18 cellular contexts compared by ENCODE assay signal in the genomic region with DNA sequence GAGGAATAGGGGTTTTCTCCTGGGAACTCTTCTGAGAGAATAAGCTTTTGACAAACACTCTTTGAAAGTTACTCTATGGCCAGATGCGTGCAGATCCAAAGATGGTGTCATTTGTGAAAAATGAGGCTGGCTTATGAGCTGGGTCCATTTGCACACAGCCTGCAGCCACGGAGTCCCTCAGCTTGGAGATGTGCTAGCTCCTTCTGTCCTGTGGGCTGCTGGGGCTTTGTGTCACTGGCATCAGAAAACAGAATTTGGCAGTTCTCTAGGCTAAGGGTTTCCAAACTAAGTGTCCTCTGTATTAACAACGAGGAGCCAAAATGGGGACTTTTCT.
DNase-seq lines count a peak whose midpoint lies in the region; ATAC-seq, FAIRE-seq and TF ChIP-seq lines count a peak whose summit lies in the region.
"Had no signal": no experiment of that assay in that cellular context is flagged by ENCODE, and none has a peak within 500 bp of the region (broad histone marks: within the 10 kb centered on the region; RNA-seq: fewer than 3 reads in every experiment).

No MANE protein-coding gene starts in this region.

- FAIRE-seq in small intestine (lab: Jason Lieb, UNC), result no peak

- no peaks in the 10 kb centered on the region for H3K36me3 Mint-ChIP-seq in nephron (ENCODE audit: low read depth)
- no peaks in the 10 kb centered on the region for H3K36me3 Mint-ChIP-seq in activated naive CD8-positive, alpha-beta T cell treated with anti-CD3 and anti-CD28 coated beads, Interleukin-2, amount 50 U/mL, for 24 hours (ENCODE audit: low read depth)
- H3K36me3 Mint-ChIP-seq: activated naive CD8-positive, alpha-beta T cell had no signal

- H3K79me2 ChIP-seq in fibroblast of lung (ENCODE audit: control insufficient read depth, insufficient read depth, low read length), result no peaks in the 10 kb centered on the region

- H3K27me3 Mint-ChIP-seq in nephron (ENCODE audit: low read depth), result no peaks in the 10 kb centered on the region
- no peaks in the 10 kb centered on the region for H3K27me3 Mint-ChIP-seq in activated naive CD8-positive, alpha-beta T cell treated with anti-CD3 and anti-CD28 coated beads, Interleukin-2, amount 50 U/mL, for 24 hours
- H3K27me3 Mint-ChIP-seq: B cell had no signal

- H3K36me3 ChIP-seq in SJCRH30, result no peaks in the 10 kb centered on the region
- no peaks in the 10 kb centered on the region for H3K36me3 ChIP-seq in fibroblast of lung (ENCODE audit: control insufficient read depth, insufficient read depth, low read length)
- no peaks in the 10 kb centered on the region for H3K36me3 ChIP-seq in small intestine (ENCODE audit: control insufficient read depth in 2 of 2, insufficient read depth in 2 of 2, low read length in 2 of 2)
- H3K36me3 ChIP-seq: colonic mucosa, ovary had no signal

- H3K9me3 ChIP-seq in SJCRH30 (replicated peaks) (no peaks in the 10 kb centered on the region), fibroblast of lung (ENCODE audit: control insufficient read depth, insufficient read depth, low read depth, low read length) (no peaks in the 10 kb centered on the region), small intestine (ENCODE audit: control insufficient read depth, low read depth) (no peaks in the 10 kb centered on the region)
- H3K9me3 ChIP-seq: colonic mucosa, ovary had no signal

- H3K9me3 Mint-ChIP-seq in nephron, result peaks cover 3% of the 10 kb centered on the region
- H3K9me3 Mint-ChIP-seq in activated naive CD8-positive, alpha-beta T cell treated with anti-CD3 and anti-CD28 coated beads, Interleukin-2, amount 50 U/mL, for 24 hours, result peaks cover 5% of the 10 kb centered on the region

- TF ChIP-seq CTCF in AG10803 (conservative IDR thresholded peaks at IDR 0.05; ENCODE audit: low read length), result no peak
- no peak for TF ChIP-seq CTCF in fibroblast of lung (conservative IDR thresholded peaks at IDR 0.05 in 1 of 2, IDR thresholded peaks at IDR 0.05 in 1 of 2; ENCODE audit: low read depth in 1 of 2, low read length in 2 of 2)
- TF ChIP-seq CTCF in nephron (IDR thresholded peaks at IDR 0.05; ENCODE audit: unreplicated experiment in 3 of 3), result no peak

- DNase-seq in AG10803 (ENCODE audit: low read depth) (peak; percentile 78), SJCRH30 (no peak), fibroblast of lung (ENCODE audit: low read depth in 2 of 2) (peak in 1 of 2 donors; percentile 66), NCI-H748 treated with DMSO at 0.1 percent for 48 hours (lab: John Stamatoyannopoulos, UW) (no peak), small intestine (no peak)
- no peak for DNase-seq in activated naive CD8-positive, alpha-beta T cell treated with anti-CD3 and anti-CD28 coated beads, Interleukin-2, amount 50 U/mL, for 24 hours
- DNase-seq: activated CD8-positive, alpha-beta memory T cell treated with anti-CD3 and anti-CD28 coated beads, Interleukin-2, amount 50 U/mL, for 4 hours; colonic mucosa; NCI-H2029; ovary; stimulated activated CD4-positive, alpha-beta T cell treated with anti-CD3 and anti-CD28 coated beads, Interleukin-15, amount 100 ng/mL, for 24 hours had no signal

- no peaks in the 10 kb centered on the region for H4K20me1 ChIP-seq in fibroblast of lung (ENCODE audit: control insufficient read depth, extremely low read depth, insufficient read depth, low read length)

- no peak for ATAC-seq in activated naive CD8-positive, alpha-beta T cell treated with anti-CD3 and anti-CD28 coated beads, Interleukin-2, amount 50 U/mL, for 24 hours
- no peak for ATAC-seq in GM19452 (IDR thresholded peaks at IDR 0.05; ENCODE audit: unreplicated experiment)
- ATAC-seq: esophagus mucosa had no signal

- peak overlapping the region; percentile 73 for H3K4me2 ChIP-seq in fibroblast of lung (ENCODE audit: extremely low read depth, insufficient read depth, low read length)

- peak overlapping the region; percentile 29; the same call in 1 of the 2 replicates for H3K27ac ChIP-seq in SJCRH30
- peak overlapping the region; percentile 96 for H3K27ac ChIP-seq in fibroblast of lung (ENCODE audit: insufficient read depth, low read length)
- peak overlapping the region in 1 of 2 donors; percentile 29 for H3K27ac ChIP-seq in small intestine (ENCODE audit: low read depth in 1 of 2, low read length in 1 of 2)
- H3K27ac ChIP-seq: colonic mucosa, HL-60, ovary, VCaP had no signal

- H2AFZ ChIP-seq in fibroblast of lung (ENCODE audit: low read length), result no peak overlapping the region

- peaks cover 22% of the 10 kb centered on the region for H3K4me1 Mint-ChIP-seq in nephron
- H3K4me1 Mint-ChIP-seq in activated naive CD8-positive, alpha-beta T cell treated with anti-CD3 and anti-CD28 coated beads, Interleukin-2, amount 50 U/mL, for 24 hours, result no peaks in the 10 kb centered on the region
- H3K4me1 Mint-ChIP-seq: B cell had no signal

- peak overlapping the region; percentile 60 for H3K9ac ChIP-seq in fibroblast of lung (ENCODE audit: insufficient read depth, low read length)

- H3K27me3 ChIP-seq in SJCRH30 (no peaks in the 10 kb centered on the region), fibroblast of lung (ENCODE audit: control insufficient read depth, insufficient read depth, low read length) (no peaks in the 10 kb centered on the region), small intestine (ENCODE audit: control insufficient read depth in 2 of 2, insufficient read depth in 2 of 2, low read length in 2 of 2) (no peaks in the 10 kb centered on the region)
- H3K27me3 ChIP-seq: colonic mucosa, ovary had no signal

- H3K4me1 ChIP-seq in SJCRH30 (no peaks in the 10 kb centered on the region), fibroblast of lung (ENCODE audit: control insufficient read depth, extremely low read depth, insufficient read depth, low read length) (peaks cover 28% of the 10 kb centered on the region), small intestine (ENCODE audit: control insufficient read depth in 2 of 2, insufficient read depth in 1 of 2, low read depth in 1 of 2, low read length in 1 of 2) (no peaks in the 10 kb centered on the region)
- H3K4me1 ChIP-seq: colonic mucosa had no signal

- 56 to 70% (median 67%) methylated on average over 3 of the region's 3 CpGs for WGBS in small intestine, 3 donors

- peak overlapping the region; percentile 74 to 88 (median 87) for H3K27ac Mint-ChIP-seq in nephron
- no peak overlapping the region for H3K27ac Mint-ChIP-seq in activated naive CD8-positive, alpha-beta T cell treated with anti-CD3 and anti-CD28 coated beads, Interleukin-2, amount 50 U/mL, for 24 hours
- H3K27ac Mint-ChIP-seq: activated naive CD8-positive, alpha-beta T cell; B cell had no signal

- peak overlapping the region in 1 of 3 experiments; percentile 9 for H3K4me3 Mint-ChIP-seq in nephron
- H3K4me3 Mint-ChIP-seq in activated naive CD8-positive, alpha-beta T cell treated with anti-CD3 and anti-CD28 coated beads, Interleukin-2, amount 50 U/mL, for 24 hours, result no peak overlapping the region
- H3K4me3 Mint-ChIP-seq: activated naive CD8-positive, alpha-beta T cell; B cell had no signal

- H3K4me3 ChIP-seq in AG10803 (ENCODE audit: low read length), result no peak overlapping the region; the same call in none of the 2 replicates
- H3K4me3 ChIP-seq in SJCRH30, result no peak overlapping the region
- H3K4me3 ChIP-seq in fibroblast of lung (replicated peaks in 1 of 4; ENCODE audit: control extremely low read depth in 1 of 4, insufficient read depth in 1 of 4, low read depth in 3 of 4, low read length in 4 of 4), result peak overlapping the region in 1 of 4 experiments; percentile 3
- H3K4me3 ChIP-seq in small intestine (ENCODE audit: low read depth in 1 of 2, low read length in 2 of 2), result no peak overlapping the region
- H3K4me3 ChIP-seq: colonic mucosa, ovary had no signal
